ENCODE assay signal across 8 cellular contexts in genomic region chr18:54127759-54128378, GRCh38.
A peak's percentile ranks its signal among the peaks of the same experiment; 100 is the strongest.
DNase-seq lines count a peak whose midpoint lies in the region; ATAC-seq and TF ChIP-seq lines count a peak whose summit lies in the region.

No MANE protein-coding gene starts in this region.

- intact Hi-C loops in activated CD4-positive, alpha-beta T cell treated with anti-CD3 and anti-CD28 coated beads for 36 hours (cut with DNase I, micrococcal nuclease): no loop called here

- peak; percentile 56 for ATAC-seq in activated CD4-positive, alpha-beta T cell treated with anti-CD3 and anti-CD28 coated beads for 36 hours
- peak; percentile 78 for ATAC-seq in GM21528 (IDR thresholded peaks at IDR 0.05; ENCODE audit: low FRiP score, unreplicated experiment)

- no peaks in the 10 kb centered on the region for H3K27me3 ChIP-seq in neural cell (ENCODE audit: insufficient read depth, low read depth, low read length)

- H3K36me3 Mint-ChIP-seq in activated CD4-positive, alpha-beta T cell treated with anti-CD3 and anti-CD28 coated beads for 36 hours (ENCODE audit: low read depth): no peaks in the 10 kb centered on the region

- no peak overlapping the region for H3K4me3 ChIP-seq in epithelial cell of proximal tubule (ENCODE audit: low read depth, low read length)
- H3K4me3 ChIP-seq in neural cell (ENCODE audit: low read length): no peak overlapping the region

- TF ChIP-seq CTCF in epithelial cell of proximal tubule (conservative IDR thresholded peaks at IDR 0.05; ENCODE audit: low read depth, low read length) (peak; percentile 76), neural cell (IDR thresholded peaks at IDR 0.05; ENCODE audit: poor library complexity, severe bottlenecking) (peak; percentile 71)

- no peaks in the 10 kb centered on the region for H3K9me2 ChIP-seq in neural cell (ENCODE audit: insufficient read depth, low read length)

- no peaks in the 10 kb centered on the region for H4K20me1 ChIP-seq in neural cell (ENCODE audit: insufficient read depth)

- H3F3A ChIP-seq in neural cell (ENCODE audit: insufficient read depth, low read length, poor library complexity, severe bottlenecking): no peaks in the 10 kb centered on the region

- no peak for TF ChIP-seq EP300 in neural cell (conservative IDR thresholded peaks at IDR 0.05; ENCODE audit: poor library complexity, severe bottlenecking)

- no peaks in the 10 kb centered on the region for H3K36me3 ChIP-seq in neural cell (ENCODE audit: insufficient read depth, low read length)

- no peaks in the 10 kb centered on the region for H3K79me2 ChIP-seq in neural cell (replicated peaks; ENCODE audit: insufficient read depth, low read length)

- no peak overlapping the region for H3K27ac Mint-ChIP-seq in activated CD4-positive, alpha-beta T cell treated with anti-CD3 and anti-CD28 coated beads for 36 hours

- CTCF ChIA-PET in activated CD4-positive, alpha-beta T cell treated with anti-CD3 and anti-CD28 coated beads for 36 hours (lab: Charles Lee): interaction anchor here (0.8 to 1.3 kb wide), 8 partner anchors 8 to 558 kb away, joined by 3 to 10 read pairs (median 3); no protein-coding TSS in a partner anchor

- peak; percentile 75 for TF ChIP-seq RAD21 in neural cell (conservative IDR thresholded peaks at IDR 0.05)

- peak; percentile 56 for DNase-seq in activated CD4-positive, alpha-beta T cell treated with anti-CD3 and anti-CD28 coated beads for 36 hours
- no peak for DNase-seq in activated CD4-positive, alpha-beta T cell treated with anti-CD3 and anti-CD28 coated beads, Interleukin-2, amount 50 U/mL, for 1 hour
- DNase-seq in HT-29 (ENCODE audit: low spot score) (peak; percentile 54), OCI-M2 (lab: John Stamatoyannopoulos, UW; ENCODE audit: unreplicated experiment) (peak; percentile 1), epithelial cell of proximal tubule (ENCODE audit: low read depth) (no peak), activated gamma-delta T cell (lab: John Stamatoyannopoulos, UW) (no peak)

- no peaks in the 10 kb centered on the region for H3K9me3 ChIP-seq in neural cell (ENCODE audit: low read length)

- no peak overlapping the region for H3K27ac ChIP-seq in neural cell (ENCODE audit: low read length)

- H3K4me3 Mint-ChIP-seq in activated CD4-positive, alpha-beta T cell treated with anti-CD3 and anti-CD28 coated beads for 36 hours: no peak overlapping the region

- POLR2A ChIA-PET in activated CD4-positive, alpha-beta T cell treated with anti-CD3 and anti-CD28 coated beads for 36 hours (lab: Charles Lee): no interaction called here

- H3K27me3 Mint-ChIP-seq in activated CD4-positive, alpha-beta T cell treated with anti-CD3 and anti-CD28 coated beads for 36 hours: no peaks in the 10 kb centered on the region

- H3K4me2 ChIP-seq in neural cell (ENCODE audit: low read length): no peak overlapping the region

- H3K9me3 Mint-ChIP-seq in activated CD4-positive, alpha-beta T cell treated with anti-CD3 and anti-CD28 coated beads for 36 hours (ENCODE audit: low read depth): no peaks in the 10 kb centered on the region

- H3K9ac ChIP-seq in neural cell (ENCODE audit: low read length): no peak overlapping the region

- H3K4me1 Mint-ChIP-seq in activated CD4-positive, alpha-beta T cell treated with anti-CD3 and anti-CD28 coated beads for 36 hours: peaks cover 10% of the 10 kb centered on the region

- no peak overlapping the region for H2AFZ ChIP-seq in neural cell (ENCODE audit: low read depth, low read length)

TF ChIP-seq in neural cell, 6 proteins besides CTCF, POLR2A, EP300 and RAD21:
- TF ChIP-seq POLR2AphosphoS5 (IDR thresholded peaks at IDR 0.05) (no peak), SMC3 (conservative IDR thresholded peaks at IDR 0.05; ENCODE audit: poor library complexity) (peak; percentile 65)

Comparison
In these comparisons a context has a peak if more than half of its experiments do, and no peak if none do; other contexts are left out.
1. DNase-seq: peak in activated CD4-positive, alpha-beta T cell treated with anti-CD3 and anti-CD28 coated beads for 36 hours (single experiment), HT-29 (single experiment) and OCI-M2 (single experiment); none in activated CD4-positive, alpha-beta T cell treated with anti-CD3 and anti-CD28 coated beads, Interleukin-2, amount 50 U/mL, for 1 hour (single experiment), epithelial cell of proximal tubule (single experiment) and activated gamma-delta T cell (single experiment).